Comparison of ENCODE assay signal across 8 cellular contexts in genomic region chr17:31900877-31901276, GRCh38. TPM values are rescaled to one million over a fixed set of nuclear protein-coding genes. Genes with fewer than 3 reads are reported as not detected.
DNase-seq lines count a peak whose midpoint lies in the region; ATAC-seq and TF ChIP-seq lines count a peak whose summit lies in the region.

No MANE protein-coding gene starts in this region.

- H3K9ac ChIP-seq in neural cell (ENCODE audit: low read length) = peak overlapping the region; percentile 58

- H3K9me3 ChIP-seq in CD8-positive, alpha-beta T cell (ENCODE audit: low read length) = no peaks in the 10 kb centered on the region
- H3K9me3 ChIP-seq in effector memory CD4-positive, alpha-beta T cell (ENCODE audit: control insufficient read depth, low read length) = no peaks in the 10 kb centered on the region
- H3K9me3 ChIP-seq in neural cell (ENCODE audit: low read length) = no peaks in the 10 kb centered on the region

- no peaks in the 10 kb centered on the region for H4K20me1 ChIP-seq in neural cell (ENCODE audit: insufficient read depth)

- no peaks in the 10 kb centered on the region for H3K9me3 Mint-ChIP-seq in CD8-positive, alpha-beta T cell

- no peak for TF ChIP-seq RAD21 in neural cell (conservative IDR thresholded peaks at IDR 0.05)

- H2AFZ ChIP-seq in neural cell (ENCODE audit: low read depth, low read length) = peak overlapping the region; percentile 76

- no peak for TF ChIP-seq EP300 in neural cell (conservative IDR thresholded peaks at IDR 0.05; ENCODE audit: poor library complexity, severe bottlenecking)

- H3K4me1 ChIP-seq in CD8-positive, alpha-beta T cell (ENCODE audit: insufficient read depth, low read length) = peaks cover 10% of the 10 kb centered on the region
- peaks cover 8% of the 10 kb centered on the region for H3K4me1 ChIP-seq in effector memory CD4-positive, alpha-beta T cell (ENCODE audit: control insufficient read depth, insufficient read depth, low read length, poor library complexity, severe bottlenecking)

- peak overlapping the region; percentile 65 for H3K4me3 ChIP-seq in CD8-positive, alpha-beta T cell (ENCODE audit: low read depth, low read length)
- H3K4me3 ChIP-seq in effector memory CD4-positive, alpha-beta T cell (ENCODE audit: insufficient read depth, low read depth, low read length, poor library complexity, severe bottlenecking) = peak overlapping the region; percentile 71
- peak overlapping the region; percentile 69 for H3K4me3 ChIP-seq in neural cell (ENCODE audit: low read length)

- TF ChIP-seq CTCF in CD8-positive, alpha-beta T cell (IDR thresholded peaks at IDR 0.05) = no peak
- TF ChIP-seq CTCF in neural cell (IDR thresholded peaks at IDR 0.05; ENCODE audit: poor library complexity, severe bottlenecking) = no peak

- H3K27ac Mint-ChIP-seq in CD8-positive, alpha-beta T cell = no peak overlapping the region

- intact Hi-C loops in CD8-positive, alpha-beta T cell (cut with DNase I, micrococcal nuclease) = loop anchor here (1.0 to 5.0 kb wide), 4 partner anchors 35 to 976 kb away; partner anchors contain the start of genes COPRS (in 2 of the 2), MYO1D (in 1 of the 2) and RHOT1 (in 1 of the 2)

- H3K9me2 ChIP-seq in neural cell (ENCODE audit: insufficient read depth, low read length) = no peaks in the 10 kb centered on the region

- ATAC-seq in CD8-positive, alpha-beta T cell = no peak
- no peak for ATAC-seq in HG02798 (IDR thresholded peaks at IDR 0.05; ENCODE audit: poor library complexity, unreplicated experiment)

- peaks cover 24% of the 10 kb centered on the region for H3K36me3 Mint-ChIP-seq in CD8-positive, alpha-beta T cell

- H3K79me2 ChIP-seq in neural cell (replicated peaks; ENCODE audit: insufficient read depth, low read length) = peaks cover 10% of the 10 kb centered on the region

- CTCF ChIA-PET in CD8-positive, alpha-beta T cell (lab: Charles Lee) = interaction anchor here (0.8 kb wide), 1 partner anchor 32 kb away, joined by 3 read pairs; no protein-coding TSS in a partner anchor

- H3K27me3 ChIP-seq in CD8-positive, alpha-beta T cell (ENCODE audit: insufficient read depth, low read length) = no peaks in the 10 kb centered on the region
- no peaks in the 10 kb centered on the region for H3K27me3 ChIP-seq in effector memory CD4-positive, alpha-beta T cell (replicated peaks; ENCODE audit: control insufficient read depth, insufficient read depth, low read length, poor library complexity, severe bottlenecking)
- H3K27me3 ChIP-seq in neural cell (ENCODE audit: insufficient read depth, low read depth, low read length) = no peaks in the 10 kb centered on the region

- peaks cover 11% of the 10 kb centered on the region for H3K36me3 ChIP-seq in CD8-positive, alpha-beta T cell (ENCODE audit: insufficient read depth, low read length)
- H3K36me3 ChIP-seq in effector memory CD4-positive, alpha-beta T cell (ENCODE audit: control insufficient read depth, insufficient read depth, low read length) = peaks cover 17% of the 10 kb centered on the region
- H3K36me3 ChIP-seq in neural cell (ENCODE audit: insufficient read depth, low read length) = no peaks in the 10 kb centered on the region

- no peak for DNase-seq in CD8-positive, alpha-beta T cell
- peak; percentile 15 for DNase-seq in LHCN-M2 (ENCODE audit: low read depth)
- no peak for DNase-seq in effector memory CD4-positive, alpha-beta T cell
- no peak for DNase-seq in T1000 (lab: John Stamatoyannopoulos, UW)
- no peak for DNase-seq in D341Med (ENCODE audit: low spot score)
- no peak for DNase-seq in activated CD4-positive, alpha-beta T cell treated with anti-CD3 and anti-CD28 coated beads, Interleukin-2, amount 50 U/mL, for 48 hours

- H3K27ac ChIP-seq in CD8-positive, alpha-beta T cell (ENCODE audit: low read depth, low read length) = peak overlapping the region; percentile 57
- H3K27ac ChIP-seq in effector memory CD4-positive, alpha-beta T cell (ENCODE audit: insufficient read depth, low read length, poor library complexity, severe bottlenecking) = peak overlapping the region; percentile 65
- H3K27ac ChIP-seq in neural cell (ENCODE audit: low read length) = peak overlapping the region; percentile 61

- POLR2A ChIA-PET in CD8-positive, alpha-beta T cell (lab: Charles Lee) = interaction anchor here (0.6 to 0.9 kb wide), 3 partner anchors 19 to 35 kb away, joined by 3 to 4 read pairs (median 3); no protein-coding TSS in a partner anchor

- peak overlapping the region; percentile 81 for H3K4me2 ChIP-seq in neural cell (ENCODE audit: low read length)

- H3K4me3 Mint-ChIP-seq in CD8-positive, alpha-beta T cell = no peak overlapping the region

- no peaks in the 10 kb centered on the region for H3K27me3 Mint-ChIP-seq in CD8-positive, alpha-beta T cell (ENCODE audit: low read depth)

- no peaks in the 10 kb centered on the region for H3F3A ChIP-seq in neural cell (ENCODE audit: insufficient read depth, low read length, poor library complexity, severe bottlenecking)

- peaks cover 18% of the 10 kb centered on the region for H3K4me1 Mint-ChIP-seq in CD8-positive, alpha-beta T cell (ENCODE audit: low read depth)

TF ChIP-seq in neural cell, 6 proteins besides CTCF, POLR2A, EP300 and RAD21:
- TF ChIP-seq POLR2AphosphoS5 (IDR thresholded peaks at IDR 0.05) (no peak), REST (IDR thresholded peaks at IDR 0.05; ENCODE audit: borderline replicate concordance) (no peak), EZH2 (IDR thresholded peaks at IDR 0.05; ENCODE audit: borderline replicate concordance, insufficient read depth, low read length, poor library complexity, severe bottlenecking) (no peak), MXI1 (conservative IDR thresholded peaks at IDR 0.05; ENCODE audit: poor library complexity, severe bottlenecking) (no peak), SMC3 (conservative IDR thresholded peaks at IDR 0.05; ENCODE audit: poor library complexity) (no peak), TAF1 (IDR thresholded peaks at IDR 0.05; ENCODE audit: low read depth) (no peak)

RNA-seq across cellular contexts. Expression of gene UTP6, which starts 0.6 kb away (rescaled TPM):
- 10 to 100 TPM; 27.3 to 27.4 TPM for total RNA-seq in CD8-positive, alpha-beta T cell
- total RNA-seq in LHCN-M2 (2014; rRNA removed) = 41.7 and 42.4 TPM in 2 replicates
- 38.1 TPM for polyA plus RNA-seq in LHCN-M2 (2012)
- 147 and 151 TPM in 2 replicates for polyA plus RNA-seq in neural cell
- polyA minus RNA-seq in neural cell = 56.0 and 62.6 TPM in 2 replicates

RNA-seq across cellular contexts. Expression of gene SUZ12, which starts 35.9 kb away (rescaled TPM):
- 10 to 100 TPM; 31.4 to 31.9 TPM for total RNA-seq in CD8-positive, alpha-beta T cell
- 15.7 and 19.3 TPM in 2 replicates for total RNA-seq in LHCN-M2 (2014; rRNA removed)
- 7.4 TPM for polyA plus RNA-seq in LHCN-M2 (2012)
- polyA plus RNA-seq in neural cell = 28.5 and 42.1 TPM in 2 replicates
- 50.2 and 55.0 TPM in 2 replicates for polyA minus RNA-seq in neural cell

RNA-seq across cellular contexts. Expression of gene COPRS, which starts 41.8 kb away (rescaled TPM):
- total RNA-seq in CD8-positive, alpha-beta T cell = 1 to 10 TPM; 2.4 to 2.6 TPM
- total RNA-seq in LHCN-M2 (2014; rRNA removed) = 118 and 131 TPM in 2 replicates
- polyA plus RNA-seq in LHCN-M2 (2012) = 121 TPM
- 54.3 and 67.9 TPM in 2 replicates for polyA plus RNA-seq in neural cell
- 21.0 and 21.4 TPM in 2 replicates for polyA minus RNA-seq in neural cell

Comparison
In these comparisons a context has a peak if more than half of its experiments do, and no peak if none do; other contexts are left out.
1. RNA of gene COPRS, which starts 41.8 kb away (total RNA-seq): 118 to 131 TPM in LHCN-M2; 2.4 to 2.6 TPM in CD8-positive, alpha-beta T cell; every median in the first group is over 10 times any median in the second.
2. Peak in every context shown above with its lines, with median percentiles within 50 percentile points of each other: H3K27ac ChIP-seq and H3K4me3 ChIP-seq.